In genomic region chr10:17669185-17669872, GRCh38 we compare ENCODE assay signal across 9 cellular contexts. TPM values are rescaled to one million over a fixed set of nuclear protein-coding genes. Genes with fewer than 3 reads are reported as not detected.
DNase-seq lines count a peak whose midpoint lies in the region; FAIRE-seq and TF ChIP-seq lines count a peak whose summit lies in the region.
"Had no signal": no experiment of that assay in that cellular context is flagged by ENCODE, and none has a peak within 500 bp of the region (broad histone marks: within the 10 kb centered on the region; RNA-seq: fewer than 3 reads in every experiment).

No MANE protein-coding gene starts in this region.

- H2AFZ ChIP-seq in H9 (ENCODE audit: low read length) = no peak overlapping the region

- no peaks in the 10 kb centered on the region for H4K20me1 ChIP-seq in H9 (ENCODE audit: control insufficient read depth, insufficient read depth, insufficient read length)

- H3K27ac ChIP-seq in H9 (ENCODE audit: insufficient read length, low read depth, low read length) (no peak overlapping the region), breast epithelium (no peak overlapping the region)

- H3K36me3 Mint-ChIP-seq in H9 (ENCODE audit: insufficient read depth in 1 of 3, low read depth in 3 of 3) (no peaks in the 10 kb centered on the region), mesothelial cell of epicardium (peaks cover 1% of the 10 kb centered on the region)

- no peak overlapping the region for H4K91ac ChIP-seq in H9 (ENCODE audit: insufficient read length, low read depth, low read length)

- H3K79me2 ChIP-seq in H9 (ENCODE audit: insufficient read depth, low read length) = peaks cover 4% of the 10 kb centered on the region; the same call in 1 of the 2 replicates

- no CpG with 5 or more reads among the region's 11 CpGs for WGBS in H9 (ENCODE audit: extremely low coverage, insufficient read length, low lambda C conversion rate)

- no peak overlapping the region for H3K18ac ChIP-seq in H9 (ENCODE audit: insufficient read length, low read depth, low read length)

- peak overlapping the region in 2 of 3 experiments; percentile 60 to 90; a peak in 4 of 7 replicates for H3K27ac Mint-ChIP-seq in H9
- H3K27ac Mint-ChIP-seq in mesothelial cell of epicardium = no peak overlapping the region

- H2BK20ac ChIP-seq in H9 (ENCODE audit: low read depth, low read length, poor library complexity, severe bottlenecking) = no peak overlapping the region

- H4K5ac ChIP-seq in H9 (ENCODE audit: insufficient read length, low read depth, low read length) = no peak overlapping the region

- H3K4me1 Mint-ChIP-seq in H9 = peaks cover 58 to 67% of the 10 kb centered on the region in 2 experiments
- H3K4me1 Mint-ChIP-seq in mesothelial cell of epicardium = peaks cover 37% of the 10 kb centered on the region

- H2AK5ac ChIP-seq in H9 (ENCODE audit: insufficient read length, low read length) = no peak overlapping the region

- H3K4me3 ChIP-seq in breast epithelium = no peak overlapping the region

- H3K4me1 ChIP-seq in H9 (ENCODE audit: insufficient read depth, low read length) (peaks cover 8% of the 10 kb centered on the region; the same call in 1 of the 2 replicates), breast epithelium (no peaks in the 10 kb centered on the region)

- no peaks in the 10 kb centered on the region for H3K27me3 ChIP-seq in H9 (ENCODE audit: insufficient read depth, low read length)
- H3K27me3 ChIP-seq in breast epithelium = no peaks in the 10 kb centered on the region

- no peaks in the 10 kb centered on the region for H3K23me2 ChIP-seq in H9 (ENCODE audit: insufficient read length, low read depth, low read length, poor library complexity, severe bottlenecking)

- no peaks in the 10 kb centered on the region for H3K79me1 ChIP-seq in H9 (ENCODE audit: insufficient read depth, low read depth, low read length, poor library complexity, severe bottlenecking)

- H3K4ac ChIP-seq in H9 (ENCODE audit: low read depth, low read length) = no peak overlapping the region

- H3K27me3 Mint-ChIP-seq in H9 (ENCODE audit: low read depth) = no peaks in the 10 kb centered on the region
- no peaks in the 10 kb centered on the region for H3K27me3 Mint-ChIP-seq in mesothelial cell of epicardium (ENCODE audit: low read depth)

- no peak overlapping the region for H2BK15ac ChIP-seq in H9 (ENCODE audit: low read depth, low read length)

- DNase-seq in GM18507 (ENCODE audit: extremely low spot score, insufficient read length, low read depth) (no peak), H9 (no peak), T-helper 22 cell (ENCODE audit: low read depth) (peak; percentile 61), breast epithelium (ENCODE audit: low spot score in 2 of 2) (no peak), mesothelial cell of epicardium (ENCODE audit: low spot score in 2 of 2, unreplicated experiment in 2 of 2) (no peak), kidney glomerular epithelial cell (lab: John Stamatoyannopoulos, UW) (no peak), CD1c-positive myeloid dendritic cell (ENCODE audit: extremely low spot score) (no peak)
- DNase-seq: MM.1S had no signal

- peak; percentile 73 for FAIRE-seq in GM18507 (lab: Jason Lieb, UNC)
- peak; percentile 80 for FAIRE-seq in islet of Langerhans (lab: Jason Lieb, UNC)

- H3T11ph ChIP-seq in H9 (ENCODE audit: low read length) = no peak overlapping the region

- no peak overlapping the region for H2BK12ac ChIP-seq in H9 (ENCODE audit: insufficient read length, low read depth, low read length)

- H4K8ac ChIP-seq in H9 (replicated peaks; ENCODE audit: insufficient read length, low read depth, low read length) = no peak overlapping the region

- no peaks in the 10 kb centered on the region for H3K36me3 ChIP-seq in breast epithelium

- intact Hi-C loops in breast epithelium (cut with DNase I; ENCODE audit: low total_unique reads) = no loop called here

- H3K56ac ChIP-seq in H9 (ENCODE audit: insufficient read length, low read depth, low read length) = no peak overlapping the region

- TF ChIP-seq CTCF in H9 (conservative IDR thresholded peaks at IDR 0.05) (no peak), breast epithelium (IDR thresholded peaks at IDR 0.05) (no peak), mesothelial cell of epicardium (IDR thresholded peaks at IDR 0.05; ENCODE audit: unreplicated experiment) (no peak)

- H2BK120ac ChIP-seq in H9 (ENCODE audit: low read depth, low read length, poor library complexity, severe bottlenecking) = no peak overlapping the region

- no peaks in the 10 kb centered on the region for H3K9me3 ChIP-seq in H9 (ENCODE audit: control insufficient read depth, low read depth, low read length)
- no peaks in the 10 kb centered on the region for H3K9me3 ChIP-seq in breast epithelium

- TF ChIP-seq POLR2A in breast epithelium (IDR thresholded peaks at IDR 0.05) = no peak

- H3K4me3 Mint-ChIP-seq in H9 = no peak overlapping the region; a peak in 2 of 5 replicates
- H3K4me3 Mint-ChIP-seq in mesothelial cell of epicardium = no peak overlapping the region

- H3K14ac ChIP-seq in H9 (ENCODE audit: insufficient read depth, low read length) = no peak overlapping the region

- H3K4me2 ChIP-seq in H9 (ENCODE audit: insufficient read depth, insufficient read length, low read length) = no peak overlapping the region

- H3K9ac ChIP-seq in H9 (ENCODE audit: extremely low read depth, insufficient read length, low read length) = no peak overlapping the region

- no peak overlapping the region for H3K23ac ChIP-seq in H9 (ENCODE audit: insufficient read length, low read depth, low read length)

- no peak overlapping the region for H2BK5ac ChIP-seq in H9 (ENCODE audit: insufficient read length, low read length)

- no peaks in the 10 kb centered on the region for H3K9me3 Mint-ChIP-seq in H9
- H3K9me3 Mint-ChIP-seq in mesothelial cell of epicardium = no peaks in the 10 kb centered on the region

RNA-seq across cellular contexts. Expression of gene STAM, which starts 25.4 kb away (rescaled TPM):
- 26.9 and 29.3 TPM in 2 replicates for total RNA-seq in H9 (2021)
- 10 to 100 TPM; 19.0 to 25.2 (median 22.7) TPM for total RNA-seq in breast epithelium
- total RNA-seq in mesothelial cell of epicardium = 27.6 to 31.3 TPM (median 30.4 TPM) in 3 replicates

RNA-seq across cellular contexts. Expression of gene HACD1, which starts 52.2 kb away (rescaled TPM):
- 23.7 and 25.0 TPM in 2 replicates for total RNA-seq in H9 (2021)
- total RNA-seq in breast epithelium = 10 to 100 TPM; 13.1 to 60.3 (median 13.2) TPM
- 10.9 to 14.7 TPM (median 13.6 TPM) in 3 replicates for total RNA-seq in mesothelial cell of epicardium
